Comparison of ENCODE assay signal across 1 cellular context in genomic region chr2:55885129-55885943, GRCh38.
TF ChIP-seq lines count a peak whose summit lies in the region.

No MANE protein-coding gene starts in this region.

TF ChIP-seq in SK-N-SH, 30 proteins besides CTCF, POLR2A, EP300 and RAD21 (continued from another document):
- TF ChIP-seq CHD2 (IDR thresholded peaks at IDR 0.05; ENCODE audit: low read length, partially characterized antibody) = no peak
- TF ChIP-seq, protein P1, sequence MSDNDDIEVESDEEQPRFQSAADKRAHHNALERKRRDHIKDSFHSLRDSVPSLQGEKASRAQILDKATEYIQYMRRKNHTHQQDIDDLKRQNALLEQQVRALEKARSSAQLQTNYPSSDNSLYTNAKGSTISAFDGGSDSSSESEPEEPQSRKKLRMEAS (IDR thresholded peaks at IDR 0.05; ENCODE audit: low read depth) = peak; percentile 88
- no peak for TF ChIP-seq ZBTB33 (IDR thresholded peaks at IDR 0.05; ENCODE audit: borderline replicate concordance, low read depth)
- TF ChIP-seq POLR2AphosphoS5 (IDR thresholded peaks at IDR 0.05; ENCODE audit: low read depth, low read length) = peak; percentile 87
TF ChIP-seq in SK-N-SH: peak in this region for 14.
